ENCODE assay signal across 15 cellular contexts in the genomic region with DNA sequence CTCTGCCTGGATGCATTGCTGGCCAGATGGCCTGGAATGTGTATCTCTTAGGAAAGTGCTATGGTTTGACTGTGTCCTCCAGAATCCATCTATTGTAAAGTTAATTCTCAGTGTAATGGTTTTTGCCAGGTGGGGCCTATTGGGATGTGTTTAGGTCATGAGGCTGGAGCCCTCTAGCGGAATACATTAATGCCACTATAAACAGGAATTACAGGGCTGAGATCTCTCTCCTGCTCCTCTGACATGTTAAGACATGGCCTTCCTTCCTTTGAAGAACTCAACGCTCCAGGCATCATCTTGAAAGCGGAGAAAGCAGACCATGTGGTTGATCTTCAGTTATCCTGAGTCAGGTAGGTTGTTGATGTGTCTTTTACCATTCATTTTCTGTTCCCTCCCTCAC.
A peak's percentile ranks its signal among the peaks of the same experiment; 100 is the strongest.
DNase-seq lines count a peak whose midpoint lies in the region; FAIRE-seq and TF ChIP-seq lines count a peak whose summit lies in the region.
"Had no signal": no experiment of that assay in that cellular context is flagged by ENCODE, and none has a peak within 500 bp of the region (broad histone marks: within the 10 kb centered on the region; RNA-seq: fewer than 3 reads in every experiment).

No MANE protein-coding gene starts in this region.

- dilution Hi-C loops in keratinocyte (cut with MboI; ENCODE audit: extremely low pct_ligation_motif_present, low sequenced_read_pairs): no loop called here

- H3K9me3 ChIP-seq in WERI-Rb-1 (ENCODE audit: severe bottlenecking) (no peaks in the 10 kb centered on the region), keratinocyte (ENCODE audit: control insufficient read depth, low read depth, low read length) (no peaks in the 10 kb centered on the region)
- H3K9me3 ChIP-seq: transverse colon had no signal

- peak; percentile 84 for FAIRE-seq in keratinocyte (lab: Jason Lieb, UNC)

- H3K4me1 ChIP-seq in keratinocyte (ENCODE audit: control insufficient read depth, extremely low read depth, insufficient read depth, low read length): no peaks in the 10 kb centered on the region
- H3K4me1 ChIP-seq: transverse colon had no signal

- H4K20me1 ChIP-seq in keratinocyte (ENCODE audit: control insufficient read depth, extremely low read depth, insufficient read depth, low read length): no peaks in the 10 kb centered on the region

- no peak overlapping the region for H3K9ac ChIP-seq in keratinocyte (ENCODE audit: control insufficient read depth, extremely low read depth, insufficient read depth, low read length)

- H3K27ac ChIP-seq in WERI-Rb-1 (no peak overlapping the region), keratinocyte (ENCODE audit: control insufficient read depth, insufficient read depth, low read length) (no peak overlapping the region)
- H3K27ac ChIP-seq: transverse colon had no signal

- H3K4me3 ChIP-seq in WERI-Rb-1 (ENCODE audit: low read depth, low read length) (no peak overlapping the region), keratinocyte (ENCODE audit: control insufficient read depth in 2 of 3, extremely low read depth in 1 of 3, insufficient read depth in 2 of 3, low read depth in 1 of 3, low read length in 3 of 3) (no peak overlapping the region)
- H3K4me3 ChIP-seq: transverse colon had no signal

- H3K27me3 ChIP-seq in WERI-Rb-1 (ENCODE audit: insufficient read depth, low read depth, severe bottlenecking): peaks cover 24% of the 10 kb centered on the region
- H3K27me3 ChIP-seq in keratinocyte (ENCODE audit: control insufficient read depth, extremely low read depth, insufficient read depth, low read length): no peaks in the 10 kb centered on the region
- H3K27me3 ChIP-seq: transverse colon had no signal

- H3K9me1 ChIP-seq in keratinocyte (ENCODE audit: control insufficient read depth, extremely low read depth, insufficient read depth, low read length): no peaks in the 10 kb centered on the region

- no peak overlapping the region for H2AFZ ChIP-seq in keratinocyte (ENCODE audit: control insufficient read depth, low read length)

- H3K36me3 ChIP-seq in WERI-Rb-1: no peaks in the 10 kb centered on the region
- no peaks in the 10 kb centered on the region for H3K36me3 ChIP-seq in keratinocyte (ENCODE audit: control insufficient read depth in 2 of 2, extremely low read depth in 1 of 2, insufficient read depth in 2 of 2, low read length in 2 of 2)
- H3K36me3 ChIP-seq: transverse colon had no signal

- TF ChIP-seq CTCF in LNCAP (IDR thresholded peaks at IDR 0.05) (peak; percentile 42), WERI-Rb-1 (IDR thresholded peaks at IDR 0.05; ENCODE audit: low read depth, low read length) (peak; percentile 35; the same call in 1 of the 2 replicates), keratinocyte (optimal IDR thresholded peaks at IDR 0.05 in 1 of 3, IDR thresholded peaks at IDR 0.05 in 1 of 3, conservative IDR thresholded peaks at IDR 0.05 in 1 of 3; ENCODE audit: extremely low read depth in 1 of 3, insufficient read depth in 2 of 3, low read length in 3 of 3) (peak; percentile 51 to 56 (median 55))

- H3K4me2 ChIP-seq in keratinocyte (ENCODE audit: control insufficient read depth, extremely low read depth, insufficient read depth, low read depth, low read length): no peak overlapping the region

- H3K79me2 ChIP-seq in keratinocyte (ENCODE audit: control insufficient read depth, insufficient read depth, low read length): no peaks in the 10 kb centered on the region

- DNase-seq in NCI-H510A treated with DMSO at 0.1 percent for 48 hours (lab: John Stamatoyannopoulos, UW) (peak; percentile 2), NCI-H510A (lab: John Stamatoyannopoulos, UW) (no peak), WERI-Rb-1 (no peak), keratinocyte (ENCODE audit: low read depth, low spot score) (peak; percentile 30), NOMO-1 treated with DMSO at 0.1 percent for 48 hours (lab: John Stamatoyannopoulos, UW; ENCODE audit: unreplicated experiment) (no peak), NCI-H2227 (lab: John Stamatoyannopoulos, UW; ENCODE audit: unreplicated experiment) (no peak), germinal center (ENCODE audit: low spot score) (no peak)
- DNase-seq: activated CD4-positive, CD25-positive, alpha-beta regulatory T cell; activated naive CD8-positive, alpha-beta T cell treated with anti-CD3 and anti-CD28 coated beads, Interleukin-2, amount 50 U/mL, for 24 hours; cortex of kidney; NCI-H446; SHP77 treated with DMSO at 0.1 percent for 48 hours; stimulated activated CD4-positive, alpha-beta T cell treated with anti-CD3 and anti-CD28 coated beads, Interleukin-2, amount 100 ng/mL, for 24 hours; transverse colon had no signal

Comparison
In these comparisons a context has a peak if more than half of its experiments do, and no peak if none do; other contexts are left out.
1. DNase-seq: peak in NCI-H510A treated with DMSO at 0.1 percent for 48 hours (single experiment) and keratinocyte (single experiment); none in NCI-H510A (single experiment), WERI-Rb-1 (single experiment), NOMO-1 treated with DMSO at 0.1 percent for 48 hours (single experiment), NCI-H2227 (single experiment) and germinal center (single experiment).
2. Peak in every context shown above with its lines, with median percentiles within 50 percentile points of each other: CTCF ChIP-seq.